Comparison of ENCODE assay signal across 14 cellular contexts in the genomic region with DNA sequence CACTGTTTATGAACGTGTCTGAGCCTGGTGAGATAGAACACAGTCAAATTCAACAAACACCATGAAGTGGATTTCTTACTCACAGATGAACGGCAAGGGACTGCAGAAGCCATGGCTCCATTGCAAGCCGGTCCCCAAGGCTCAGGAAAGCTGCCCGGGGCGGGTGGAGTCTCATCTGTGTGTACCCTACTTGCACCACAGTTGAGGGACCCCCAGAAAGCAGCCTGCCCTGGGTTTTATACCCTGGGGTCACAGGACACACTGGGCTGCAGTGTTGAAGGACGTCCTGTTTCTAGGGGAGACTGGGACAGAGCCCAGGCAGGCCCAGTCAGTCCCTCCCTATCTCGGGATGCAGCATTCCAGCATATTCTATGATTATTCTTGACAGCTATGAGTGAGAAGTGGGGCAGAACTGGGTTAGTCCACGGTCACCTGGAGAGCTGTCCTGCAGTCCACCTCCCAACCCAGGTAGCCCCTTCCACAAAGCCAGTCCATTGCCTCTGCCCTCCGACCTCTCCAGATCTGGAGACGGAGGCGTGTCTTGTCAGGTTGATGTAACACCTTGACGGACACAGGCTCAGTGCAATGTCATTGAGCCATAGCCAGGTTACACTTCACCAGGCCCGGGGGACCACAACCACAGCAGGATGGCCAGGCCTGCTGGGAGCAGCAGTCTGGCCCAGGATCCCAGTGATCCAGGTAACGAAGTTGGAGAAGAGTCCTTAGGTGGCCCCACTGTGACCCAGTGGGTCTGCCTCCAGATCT.
"Had no signal": no experiment of that assay in that cellular context is flagged by ENCODE, and none has a peak within 500 bp of the region (broad histone marks: within the 10 kb centered on the region; RNA-seq: fewer than 3 reads in every experiment).

No MANE protein-coding gene starts in this region.

- H3K4me3 ChIP-seq: mucosa of descending colon had no signal

- H3K27me3 Mint-ChIP-seq: effector memory CD8-positive, alpha-beta T cell; naive thymus-derived CD4-positive, alpha-beta T cell; type B pancreatic cell had no signal

- ATAC-seq: mucosa of descending colon had no signal

- H3K9me3 ChIP-seq: mucosa of descending colon had no signal

- H3K4me3 Mint-ChIP-seq: activated CD8-positive, alpha-beta T cell treated with anti-CD3 and anti-CD28 coated beads, Interleukin-2, amount 10 ng/mL, durations not matched to agents 7 days and 5 days; effector memory CD8-positive, alpha-beta T cell; naive thymus-derived CD4-positive, alpha-beta T cell; type B pancreatic cell had no signal

- H3K36me3 Mint-ChIP-seq: type B pancreatic cell had no signal

- FAIRE-seq: astrocyte, frontal cortex had no signal

- H3K27ac Mint-ChIP-seq: activated CD8-positive, alpha-beta T cell treated with anti-CD3 and anti-CD28 coated beads, Interleukin-2, amount 10 ng/mL, durations not matched to agents 7 days and 5 days; type B pancreatic cell had no signal

- H3K9me3 Mint-ChIP-seq: effector memory CD8-positive, alpha-beta T cell; naive thymus-derived CD4-positive, alpha-beta T cell; type B pancreatic cell had no signal

- H3K27ac ChIP-seq: epithelial cell of prostate, VCaP had no signal

- DNase-seq: activated CD4-positive, alpha-beta T cell treated with anti-CD3 and anti-CD28 coated beads for 4 hours; activated CD8-positive, alpha-beta memory T cell treated with anti-CD3 and anti-CD28 coated beads, Interleukin-2, amount 50 U/mL, for 4 hours; activated naive CD4-positive, alpha-beta T cell treated with Interleukin-2 at 50 U/mL for 16 hours; effector memory CD8-positive, alpha-beta T cell; mucosa of descending colon; naive thymus-derived CD4-positive, alpha-beta T cell; stimulated activated CD4-positive, alpha-beta T cell treated with anti-CD3 and anti-CD28 coated beads, Interleukin-4, amount 100 ng/mL, for 1 hour; stimulated activated naive CD4-positive, alpha-beta T cell treated with Interleukin-2 at 50 U/mL for 16 hours had no signal
